8 cellular contexts compared by ENCODE assay signal in genomic region chr18:50559750-50560680, GRCh38. TPM values are rescaled to one million over a fixed set of nuclear protein-coding genes. Genes with fewer than 3 reads are reported as not detected.
DNase-seq lines count a peak whose midpoint lies in the region; ATAC-seq, FAIRE-seq and TF ChIP-seq lines count a peak whose summit lies in the region.

MAPK4 (plus strand) TSS chr18:50560087; CDS start chr18:50663959, 103,872 bp downstream.

- peak within 1 kb of the TSS; percentile 43 for H3K4me3 Mint-ChIP-seq in activated naive CD8-positive, alpha-beta T cell treated with anti-CD3 and anti-CD28 coated beads, Interleukin-2, amount 50 U/mL, for 24 hours

- no peaks in the 10 kb centered on the region for H3K4me1 ChIP-seq in MM.1S (ENCODE audit: low read length)
- no peaks in the 10 kb centered on the region for H3K4me1 ChIP-seq in pancreas

- H3K4me2 ChIP-seq in MM.1S (ENCODE audit: low read depth, low read length) = peak within 1 kb of the TSS; percentile 99

- H3K27me3 ChIP-seq in BJ (ENCODE audit: control insufficient read depth, insufficient read depth, low read length) (peaks cover 27% of the 10 kb centered on the region), MM.1S (replicated peaks; ENCODE audit: insufficient read depth, low read length) (peaks cover 18% of the 10 kb centered on the region), pancreas (no peaks in the 10 kb centered on the region)

- H3F3A ChIP-seq in MM.1S (ENCODE audit: insufficient read depth, low read length) = no peaks in the 10 kb centered on the region

- peaks cover 11% of the 10 kb centered on the region for H3K9me3 Mint-ChIP-seq in activated naive CD8-positive, alpha-beta T cell treated with anti-CD3 and anti-CD28 coated beads, Interleukin-2, amount 50 U/mL, for 24 hours

- H3K27me3 Mint-ChIP-seq in activated naive CD8-positive, alpha-beta T cell treated with anti-CD3 and anti-CD28 coated beads, Interleukin-2, amount 50 U/mL, for 24 hours = peaks cover 65% of the 10 kb centered on the region

- POLR2A ChIA-PET in BJ (lab: Charles Lee) = no interaction called here

- DNase-seq in BJ (ENCODE audit: low read depth) = no peak
- DNase-seq in MM.1S = peak; percentile 73
- peak; percentile 9 for DNase-seq in activated naive CD8-positive, alpha-beta T cell treated with anti-CD3 and anti-CD28 coated beads, Interleukin-2, amount 50 U/mL, for 24 hours
- peak; percentile 43 for DNase-seq in left cardiac atrium
- DNase-seq in pancreas = peak; percentile 58 to 90 (median 71)
- no peak for DNase-seq in NK-92 (lab: John Stamatoyannopoulos, UW; ENCODE audit: unreplicated experiment)

- no peaks in the 10 kb centered on the region for H4K20me1 ChIP-seq in MM.1S (ENCODE audit: insufficient read depth, low read length)

- peak within 1 kb of the TSS; percentile 93 for H2AFZ ChIP-seq in MM.1S (ENCODE audit: low read length)

- intact Hi-C loops in left cardiac atrium (cut with DNase I) = no loop called here
- intact Hi-C loops in pancreas (cut with DNase I) = no loop called here

- TF ChIP-seq CTCF in BJ (IDR thresholded peaks at IDR 0.05; ENCODE audit: insufficient read depth, low read depth, low read length) = no peak
- no peak for TF ChIP-seq CTCF in MM.1S (IDR thresholded peaks at IDR 0.05; ENCODE audit: low read length)
- TF ChIP-seq CTCF in pancreas (IDR thresholded peaks at IDR 0.05) = no peak

- no peaks in the 10 kb centered on the region for H3K9me2 ChIP-seq in MM.1S (replicated peaks; ENCODE audit: insufficient read depth, low read length)

- peak within 1 kb of the TSS; percentile 28 for H3K4me3 ChIP-seq in BJ (ENCODE audit: low read depth, low read length)
- H3K4me3 ChIP-seq in MM.1S (ENCODE audit: low read length) = peak within 1 kb of the TSS; percentile 81
- H3K4me3 ChIP-seq in pancreas = peak within 1 kb of the TSS; percentile 47 to 76 (median 53)

- H3K79me2 ChIP-seq in MM.1S (ENCODE audit: low read length) = no peaks in the 10 kb centered on the region

- no peak within 1 kb of the TSS for H3K27ac Mint-ChIP-seq in activated naive CD8-positive, alpha-beta T cell treated with anti-CD3 and anti-CD28 coated beads, Interleukin-2, amount 50 U/mL, for 24 hours

- H3K9ac ChIP-seq in MM.1S (ENCODE audit: low read length) = peak within 1 kb of the TSS; percentile 58; the same call in 1 of the 2 replicates

- no peaks in the 10 kb centered on the region for H3K36me3 Mint-ChIP-seq in activated naive CD8-positive, alpha-beta T cell treated with anti-CD3 and anti-CD28 coated beads, Interleukin-2, amount 50 U/mL, for 24 hours (ENCODE audit: low read depth)

- ATAC-seq in GM19035 (IDR thresholded peaks at IDR 0.05; ENCODE audit: unreplicated experiment) = peak; percentile 72
- peak; percentile 68 for ATAC-seq in activated naive CD8-positive, alpha-beta T cell treated with anti-CD3 and anti-CD28 coated beads, Interleukin-2, amount 50 U/mL, for 24 hours
- ATAC-seq in left cardiac atrium = peak; percentile 93 to 94
- ATAC-seq in pancreas = peak; percentile 90 to 93 (median 91)
- no peak for ATAC-seq in GM18520 (IDR thresholded peaks at IDR 0.05; ENCODE audit: unreplicated experiment)

- FAIRE-seq in pancreas (lab: Jason Lieb, UNC) = no peak

- CTCF ChIA-PET in BJ (lab: Yijun Ruan, JAX) = no interaction called here

- no peak within 1 kb of the TSS for H3K27ac ChIP-seq in MM.1S (ENCODE audit: low read length)
- H3K27ac ChIP-seq in pancreas = peak within 1 kb of the TSS; percentile 13 to 68 (median 41)

- no peaks in the 10 kb centered on the region for H3K9me3 ChIP-seq in MM.1S (replicated peaks; ENCODE audit: insufficient read depth, low read length)
- H3K9me3 ChIP-seq in pancreas = no peaks in the 10 kb centered on the region

- H3K36me3 ChIP-seq in BJ (ENCODE audit: control insufficient read depth, insufficient read depth, low read length) (no peaks in the 10 kb centered on the region), MM.1S (replicated peaks; ENCODE audit: insufficient read depth, low read length) (no peaks in the 10 kb centered on the region), pancreas (no peaks in the 10 kb centered on the region)

- no peaks in the 10 kb centered on the region for H3K4me1 Mint-ChIP-seq in activated naive CD8-positive, alpha-beta T cell treated with anti-CD3 and anti-CD28 coated beads, Interleukin-2, amount 50 U/mL, for 24 hours

- 0% methylated on average over 87 to 110 of the region's 110 CpGs for WGBS in pancreas, 2 donors

RNA-seq across cellular contexts. Expression of gene MAPK4, which starts in this region (rescaled TPM):
- not detected in 2 replicates for polyA plus RNA-seq in BJ (2011; rRNA removed)
- polyA minus RNA-seq in BJ (2011; rRNA and poly(A)+ RNA removed) = not detected in 2 replicates
- total RNA-seq in left cardiac atrium = 10 to 100 TPM; 19.9 to 64.4 TPM
- total RNA-seq in pancreas = 1 to 10 TPM in 1 of 6 donors, under 1 TPM in 5; 0.53 to 1.4 (median 0.80) TPM
- polyA plus RNA-seq in pancreas = 1 to 10 TPM in 1 of 2 donors, under 1 TPM in 1; 0.46 to 2.5 TPM

Comparison
In these comparisons a context has a peak if more than half of its experiments do, and no peak if none do; other contexts are left out.
1. RNA of gene MAPK4 (total RNA-seq): 19.9 to 64.4 TPM in left cardiac atrium; 0.53 to 1.4 TPM in pancreas; every median in the first group is over 4 times any median in the second.
2. DNase-seq: peak in MM.1S (single experiment), activated naive CD8-positive, alpha-beta T cell treated with anti-CD3 and anti-CD28 coated beads, Interleukin-2, amount 50 U/mL, for 24 hours (single experiment), left cardiac atrium (single experiment) and pancreas (6 of 6); none in BJ (single experiment) and NK-92 (single experiment).
3. H3K4me3 ChIP-seq: peak in every context shown above with its lines; median percentile 81 in MM.1S; 53 in pancreas; 28 in BJ.